11 cellular contexts compared by ENCODE assay signal in the genomic region with DNA sequence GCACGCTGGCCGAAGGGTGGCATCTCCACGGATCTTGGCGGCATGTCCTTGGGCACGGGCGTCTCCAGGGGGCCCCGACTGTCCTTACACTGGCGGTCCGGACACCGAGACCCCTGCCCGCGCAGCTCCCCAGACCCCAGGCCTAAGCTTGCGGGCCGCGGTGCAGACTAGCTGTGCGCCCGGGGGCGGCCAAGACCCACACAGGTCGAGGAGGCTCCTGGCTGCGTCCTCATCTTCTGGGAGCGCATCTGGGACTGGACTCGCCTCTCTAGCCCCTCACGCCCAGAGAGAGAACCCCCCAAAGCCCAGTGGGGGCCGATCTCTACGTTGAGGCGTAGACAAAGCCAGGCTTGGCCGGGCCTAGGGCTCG. TPM values are rescaled to one million over a fixed set of nuclear protein-coding genes. Genes with fewer than 3 reads are reported as not detected.
DNase-seq lines count a peak whose midpoint lies in the region; ATAC-seq and TF ChIP-seq lines count a peak whose summit lies in the region.
"Had no signal": no experiment of that assay in that cellular context is flagged by ENCODE, and none has a peak within 500 bp of the region (broad histone marks: within the 10 kb centered on the region; RNA-seq: fewer than 3 reads in every experiment).

No MANE protein-coding gene starts in this region.

- H3K4me1 ChIP-seq in muscle layer of duodenum (ENCODE audit: control insufficient read depth in 1 of 2, insufficient read depth in 2 of 2, low read length in 2 of 2) (peaks cover 0 to 31% of the 10 kb centered on the region in 2 donors), upper lobe of right lung (peaks cover 8% of the 10 kb centered on the region), HAP-1 (no peaks in the 10 kb centered on the region)

- DNase-seq in fibroblast of mammary gland (ENCODE audit: low read depth), result no peak
- no peak for DNase-seq in upper lobe of right lung
- no peak for DNase-seq in activated gamma-delta T cell (lab: John Stamatoyannopoulos, UW)
- DNase-seq in NCI-H446 (lab: John Stamatoyannopoulos, UW), result no peak
- DNase-seq in HAP-1 (ENCODE audit: low spot score in 2 of 2), result no peak
- DNase-seq: activated T-cell treated with anti-CD3 and anti-CD28 coated beads, Interleukin-2, amount 50 U/mL, for 1 hour; occipital lobe had no signal

- no peaks in the 10 kb centered on the region for H3K9me3 ChIP-seq in muscle layer of duodenum (ENCODE audit: control insufficient read depth in 1 of 2, low read length in 2 of 2)
- no peaks in the 10 kb centered on the region for H3K9me3 ChIP-seq in upper lobe of right lung
- no peaks in the 10 kb centered on the region for H3K9me3 ChIP-seq in HAP-1

- H3K27me3 ChIP-seq in muscle layer of duodenum (ENCODE audit: low read depth, low read length) (peaks cover 19% of the 10 kb centered on the region), upper lobe of right lung (peaks cover 50% of the 10 kb centered on the region), HAP-1 (ENCODE audit: low read depth) (peaks cover 53% of the 10 kb centered on the region)

- TF ChIP-seq CTCF in WI38 (IDR thresholded peaks at IDR 0.05; ENCODE audit: low read depth, low read length) (no peak), fibroblast of mammary gland (conservative IDR thresholded peaks at IDR 0.05; ENCODE audit: control insufficient read depth, insufficient read depth, low read depth, low read length) (no peak), upper lobe of right lung (IDR thresholded peaks at IDR 0.05) (no peak)

- in situ Hi-C loops in HAP-1 (cut with MboI; ENCODE audit: low sequenced_read_pairs), result no loop called here

- ATAC-seq in upper lobe of right lung, result peak; percentile 3
- no peak for ATAC-seq in GM19463 (IDR thresholded peaks at IDR 0.05; ENCODE audit: unreplicated experiment)

- H3K36me3 ChIP-seq in muscle layer of duodenum (ENCODE audit: control insufficient read depth in 1 of 2, insufficient read depth in 2 of 2, low read length in 2 of 2) (no peaks in the 10 kb centered on the region), upper lobe of right lung (no peaks in the 10 kb centered on the region), HAP-1 (replicated peaks) (no peaks in the 10 kb centered on the region)

- H3K27ac ChIP-seq in muscle layer of duodenum (ENCODE audit: low read length) (no peak overlapping the region), upper lobe of right lung (peak overlapping the region; percentile 48)
- H3K27ac ChIP-seq: SK-N-MC had no signal

- intact Hi-C loops in upper lobe of right lung (cut with DNase I), result no loop called here

- H3K4me3 ChIP-seq in WI38 (ENCODE audit: low read depth, low read length) (peak overlapping the region; percentile 89), fibroblast of mammary gland (ENCODE audit: control insufficient read depth, low read depth, low read length) (peak overlapping the region; percentile 94), muscle layer of duodenum (ENCODE audit: low read depth in 1 of 2, low read length in 2 of 2) (peak overlapping the region; percentile 37 to 84), upper lobe of right lung (peak overlapping the region; percentile 63), HAP-1 (no peak overlapping the region)
- H3K4me3 ChIP-seq: SK-N-MC had no signal

RNA-seq across cellular contexts. Expression of a gene that starts 0.5 kb away (rescaled TPM):
- total RNA-seq in upper lobe of right lung, result 12.2 TPM
